16 cellular contexts compared by ENCODE assay signal in the genomic region with DNA sequence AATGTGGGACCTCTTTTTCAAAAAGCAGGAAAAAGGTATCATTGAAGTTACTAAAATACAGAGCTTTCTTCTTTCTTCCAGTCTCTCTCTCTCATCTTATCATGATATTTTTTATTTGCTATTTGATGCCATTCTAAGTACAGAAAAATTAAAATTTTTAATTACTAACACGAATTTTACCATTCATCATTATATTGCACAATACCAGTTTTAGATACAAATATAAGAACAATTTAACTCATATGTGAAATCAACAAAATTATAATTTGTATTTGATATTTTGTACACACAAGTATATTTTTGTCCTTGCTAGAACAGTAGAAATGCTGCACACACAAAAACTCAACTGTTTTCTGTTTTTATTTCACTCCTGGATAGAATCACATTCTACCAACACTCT.
"Had no signal": no experiment of that assay in that cellular context is flagged by ENCODE, and none has a peak within 500 bp of the region (broad histone marks: within the 10 kb centered on the region; RNA-seq: fewer than 3 reads in every experiment).

No MANE protein-coding gene starts in this region.

- H3K36me3 ChIP-seq: esophagus squamous epithelium, gastrocnemius medialis, heart right ventricle, left lung, lower lobe of right lung had no signal

- ATAC-seq: effector memory CD8-positive, alpha-beta T cell had no signal

- H3K4me3 Mint-ChIP-seq: effector memory CD8-positive, alpha-beta T cell; endodermal cell had no signal

- H3K9me3 Mint-ChIP-seq: effector memory CD8-positive, alpha-beta T cell had no signal

- H3K9me3 ChIP-seq: esophagus squamous epithelium, gastrocnemius medialis, heart right ventricle, left lung, lower lobe of right lung had no signal

- H3K4me1 ChIP-seq: esophagus squamous epithelium, gastrocnemius medialis, lower lobe of right lung had no signal

- H3K4me3 ChIP-seq: coronary artery, esophagus squamous epithelium, gastrocnemius medialis, heart right ventricle, left lung, lower lobe of right lung had no signal

- H3K27ac Mint-ChIP-seq: effector memory CD8-positive, alpha-beta T cell; endodermal cell had no signal

- H3K27me3 ChIP-seq: esophagus squamous epithelium, gastrocnemius medialis, heart right ventricle, left lung had no signal

- DNase-seq: effector CD8-positive, alpha-beta T cell; effector memory CD8-positive, alpha-beta T cell; endodermal cell; erythroblast; esophagus squamous epithelium; foreskin melanocyte; gastrocnemius medialis; glutamatergic neuron; heart right ventricle; left cardiac atrium; left ventricle myocardium superior; lower lobe of right lung; mesendoderm had no signal

- H3K27ac ChIP-seq: epithelial cell of prostate, esophagus squamous epithelium, gastrocnemius medialis, lower lobe of right lung had no signal

- H3K4me1 Mint-ChIP-seq: endodermal cell had no signal
